ENCODE assay signal across 12 cellular contexts in the genomic region with DNA sequence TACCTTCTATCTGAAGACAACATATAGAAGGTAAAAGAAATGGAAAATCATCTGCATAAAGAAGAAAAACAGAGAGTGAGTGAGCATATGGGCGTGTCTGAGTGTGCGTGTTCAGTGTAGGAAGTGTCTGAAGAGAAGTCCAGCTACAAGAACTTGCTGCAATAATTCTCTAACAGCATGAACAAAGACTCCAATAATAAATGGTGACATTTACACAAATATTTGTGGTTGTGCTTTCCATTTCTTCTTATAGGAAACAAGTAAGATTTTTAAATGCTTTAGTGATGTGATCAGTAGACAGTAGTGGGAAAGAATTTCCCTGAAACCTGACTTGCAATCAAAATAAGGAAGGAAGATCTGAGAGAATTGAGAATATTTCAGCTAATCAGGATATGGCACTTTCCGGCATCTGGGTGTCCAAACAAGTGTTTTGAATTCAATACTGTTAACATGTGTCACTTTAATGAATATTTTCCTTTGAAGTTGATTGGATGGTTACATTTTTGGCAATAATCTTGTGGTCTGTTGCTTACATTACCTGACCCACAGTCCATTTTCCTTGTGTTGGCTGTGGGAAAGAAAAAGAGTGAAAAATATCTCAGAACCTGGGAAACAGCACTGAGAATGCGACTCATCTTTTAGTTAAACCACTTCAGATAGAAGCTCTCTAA.
DNase-seq lines count a peak whose midpoint lies in the region; FAIRE-seq and TF ChIP-seq lines count a peak whose summit lies in the region.
"Had no signal": no experiment of that assay in that cellular context is flagged by ENCODE, and none has a peak within 500 bp of the region (broad histone marks: within the 10 kb centered on the region; RNA-seq: fewer than 3 reads in every experiment).

No MANE protein-coding gene starts in this region.

- H4K5ac ChIP-seq in H9 (ENCODE audit: insufficient read length, low read depth, low read length) = no peak overlapping the region

- H2BK120ac ChIP-seq in H9 (ENCODE audit: low read depth, low read length, poor library complexity, severe bottlenecking) = no peak overlapping the region

- DNase-seq in Calu3 (no peak), RCC 7860 (ENCODE audit: low spot score) (peak; percentile 84), fibroblast of mammary gland (ENCODE audit: low read depth) (peak; percentile 73), pons (ENCODE audit: low spot score) (peak; percentile 15), NCI-H82 treated with DMSO at 0.1 percent for 48 hours (lab: John Stamatoyannopoulos, UW; ENCODE audit: unreplicated experiment) (no peak), cerebellar cortex (ENCODE audit: low spot score) (no peak), H9 (no peak)
- no peak for DNase-seq in activated CD4-positive, alpha-beta T cell treated with anti-CD3 and anti-CD28 coated beads, Interleukin-2, amount 50 U/mL, for 48 hours
- DNase-seq: GF-D8, H7, NCI-H524 had no signal

- H2BK20ac ChIP-seq in H9 (ENCODE audit: low read depth, low read length, poor library complexity, severe bottlenecking) = no peak overlapping the region

- H3K4me3 ChIP-seq in fibroblast of mammary gland (ENCODE audit: control insufficient read depth, low read depth, low read length) = peak overlapping the region; percentile 9

- no peak overlapping the region for H4K8ac ChIP-seq in H9 (replicated peaks; ENCODE audit: insufficient read length, low read depth, low read length)

- H2BK12ac ChIP-seq in H9 (ENCODE audit: insufficient read length, low read depth, low read length) = no peak overlapping the region

- no peak for FAIRE-seq in RCC 7860 (lab: Jason Lieb, UNC)

- H3K4me2 ChIP-seq in H9 (ENCODE audit: insufficient read depth, insufficient read length, low read length) = no peak overlapping the region

- H3K4me1 ChIP-seq in H9 (ENCODE audit: insufficient read depth, low read length) = peaks cover 6% of the 10 kb centered on the region

- no peak overlapping the region for H2BK15ac ChIP-seq in H9 (ENCODE audit: low read depth, low read length)

- no peaks in the 10 kb centered on the region for H3K9me3 ChIP-seq in H9 (ENCODE audit: control insufficient read depth, low read depth, low read length)
- H3K9me3 ChIP-seq: neutrophil had no signal

- TF ChIP-seq CTCF in Calu3 (IDR thresholded peaks at IDR 0.05; ENCODE audit: unreplicated experiment) (no peak), fibroblast of mammary gland (conservative IDR thresholded peaks at IDR 0.05; ENCODE audit: control insufficient read depth, insufficient read depth, low read depth, low read length) (no peak), H9 (conservative IDR thresholded peaks at IDR 0.05) (no peak)

- H4K91ac ChIP-seq in H9 (ENCODE audit: insufficient read length, low read depth, low read length) = no peak overlapping the region

- no peak overlapping the region for H3T11ph ChIP-seq in H9 (ENCODE audit: low read length)

- no peaks in the 10 kb centered on the region for H3K9me3 Mint-ChIP-seq in Calu3 (ENCODE audit: low read depth, unreplicated experiment)
- H3K9me3 Mint-ChIP-seq in H9 = peaks cover 0 to 4% of the 10 kb centered on the region in 2 experiments; a peak in 2 of 5 replicates

- H4K20me1 ChIP-seq in H9 (ENCODE audit: control insufficient read depth, insufficient read depth, insufficient read length) = no peaks in the 10 kb centered on the region

- no peak overlapping the region for H3K18ac ChIP-seq in H9 (ENCODE audit: insufficient read length, low read depth, low read length)

- H3K56ac ChIP-seq in H9 (ENCODE audit: insufficient read length, low read depth, low read length) = no peak overlapping the region

- H3K27ac ChIP-seq in H9 (ENCODE audit: insufficient read length, low read depth, low read length) = no peak overlapping the region
- H3K27ac ChIP-seq: neutrophil had no signal

- no peaks in the 10 kb centered on the region for H3K27me3 ChIP-seq in H9 (ENCODE audit: insufficient read depth, low read length)
- H3K27me3 ChIP-seq: neutrophil had no signal

- H3K14ac ChIP-seq in H9 (ENCODE audit: insufficient read depth, low read length) = no peak overlapping the region

- no peak overlapping the region for H2AFZ ChIP-seq in H9 (ENCODE audit: low read length)

- CTCF ChIA-PET in Calu3 (lab: Charles Lee) = interaction anchor here (0.6 to 2.7 kb wide), 8 partner anchors 9 to 672 kb away, joined by 3 to 6 read pairs (median 3); no protein-coding TSS in a partner anchor

- H3K4me1 Mint-ChIP-seq in Calu3 (ENCODE audit: low read depth, unreplicated experiment) (peaks cover 45% of the 10 kb centered on the region), H9 (peaks cover 27 to 30% of the 10 kb centered on the region in 2 experiments)

- intact Hi-C loops in Calu3 (cut with micrococcal nuclease; ENCODE audit: unreplicated experiment) = loop anchor here (1.0 to 5.0 kb wide), 2 partner anchors 18 to 48 kb away; no protein-coding TSS in a partner anchor

- peak overlapping the region; percentile 62 for H3K4me3 Mint-ChIP-seq in Calu3 (ENCODE audit: low read depth, unreplicated experiment)
- H3K4me3 Mint-ChIP-seq in H9 = no peak overlapping the region

- H3K79me1 ChIP-seq in H9 (ENCODE audit: insufficient read depth, low read depth, low read length, poor library complexity, severe bottlenecking) = no peaks in the 10 kb centered on the region

- BruUV-seq in Calu3 (replicated peaks; lab: Mats Ljungman, UMichigan) = no TSS peak

- no peak overlapping the region for H3K23ac ChIP-seq in H9 (ENCODE audit: insufficient read length, low read depth, low read length)

- no CpG with 5 or more reads among the region's 4 CpGs for WGBS in H9 (ENCODE audit: extremely low coverage, insufficient read length, low lambda C conversion rate)

- H3K36me3 Mint-ChIP-seq in Calu3 (ENCODE audit: insufficient read depth, unreplicated experiment) (no peaks in the 10 kb centered on the region), H9 (ENCODE audit: insufficient read depth in 1 of 3, low read depth in 3 of 3) (peaks cover 0 to 6% (median 0%) of the 10 kb centered on the region in 3 experiments; a peak in 2 of 7 replicates)

- no peak overlapping the region for H3K4ac ChIP-seq in H9 (ENCODE audit: low read depth, low read length)

- no peaks in the 10 kb centered on the region for H3K79me2 ChIP-seq in H9 (ENCODE audit: insufficient read depth, low read length)

- H3K27ac Mint-ChIP-seq in Calu3 (ENCODE audit: unreplicated experiment) (peak overlapping the region; percentile 95), H9 (no peak overlapping the region)

- H3K23me2 ChIP-seq in H9 (ENCODE audit: insufficient read length, low read depth, low read length, poor library complexity, severe bottlenecking) = no peaks in the 10 kb centered on the region

- no peak overlapping the region for H3K9ac ChIP-seq in H9 (ENCODE audit: extremely low read depth, insufficient read length, low read length)

- no peak overlapping the region for H2AK5ac ChIP-seq in H9 (ENCODE audit: insufficient read length, low read length)

- H2BK5ac ChIP-seq in H9 (ENCODE audit: insufficient read length, low read length) = no peak overlapping the region

- H3K27me3 Mint-ChIP-seq in Calu3 (ENCODE audit: unreplicated experiment) = no peaks in the 10 kb centered on the region
- no peaks in the 10 kb centered on the region; the same call in 1 of the 2 replicates for H3K27me3 Mint-ChIP-seq in H9 (ENCODE audit: low read depth)

Comparison
In these comparisons a context has a peak if more than half of its experiments do, and no peak if none do; other contexts are left out.
1. DNase-seq: peak in RCC 7860 (single experiment), fibroblast of mammary gland (single experiment) and pons (single experiment); none in Calu3 (single experiment), activated CD4-positive, alpha-beta T cell treated with anti-CD3 and anti-CD28 coated beads, Interleukin-2, amount 50 U/mL, for 48 hours (0 of 2), NCI-H82 treated with DMSO at 0.1 percent for 48 hours (single experiment), cerebellar cortex (single experiment) and H9 (single experiment).